Comparison of ENCODE assay signal across 9 cellular contexts in genomic region chr1:4272568-4272967, GRCh38.
"Had no signal": no experiment of that assay in that cellular context is flagged by ENCODE, and none has a peak within 500 bp of the region (broad histone marks: within the 10 kb centered on the region; RNA-seq: fewer than 3 reads in every experiment).

No MANE protein-coding gene starts in this region.

- H3K9ac ChIP-seq: GM23248, KMS-11 had no signal

- H3K4me2 ChIP-seq: KMS-11 had no signal

- H3K4me1 ChIP-seq: HAP-1 had no signal

- H3K9me3 ChIP-seq: HAP-1 had no signal

- H3K4me3 ChIP-seq: GM23248, HAP-1 had no signal

- DNase-seq: GM23248, GOT3, H7, IMR-90, KBM-7 had no signal

- ATAC-seq: HCT116 had no signal

- H3K36me3 ChIP-seq: HAP-1 had no signal

- H3K27ac ChIP-seq: GM23248, HL-60, KMS-11 had no signal

- H2AFZ ChIP-seq: GM23248 had no signal
